27 cellular contexts compared by ENCODE assay signal in the genomic region with DNA sequence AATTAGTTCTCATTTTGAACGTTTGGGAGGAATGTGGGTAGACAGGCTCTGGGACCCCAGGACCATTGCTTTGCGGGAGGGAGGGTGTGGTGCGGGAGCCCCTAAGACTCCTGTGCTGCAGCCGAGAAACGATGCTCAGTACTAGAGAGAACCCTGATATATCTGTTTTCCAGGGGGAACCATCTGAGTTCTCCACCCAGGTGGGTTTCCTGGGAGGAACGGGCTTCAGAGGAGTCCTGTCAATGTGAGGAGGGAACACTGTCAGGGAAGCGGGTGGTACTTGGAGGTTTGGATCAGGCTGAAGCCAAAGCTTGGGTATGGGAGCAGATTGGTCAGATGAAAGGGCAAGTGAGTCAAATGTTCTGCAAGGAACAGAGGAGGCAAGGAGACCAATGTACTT.
"Had no signal": no experiment of that assay in that cellular context is flagged by ENCODE, and none has a peak within 500 bp of the region (broad histone marks: within the 10 kb centered on the region; RNA-seq: fewer than 3 reads in every experiment).

No MANE protein-coding gene starts in this region.

- H3K4me1 Mint-ChIP-seq: stimulated activated effector memory CD8-positive, alpha-beta T cell treated with anti-CD3 and anti-CD28 coated beads, Interleukin-12 subunit alpha, Interleukin-12 subunit beta, amount 100 ng/mL, for 72 hours; stimulated activated memory B cell treated with anti-CD40 and anti-IgM and Interleukin-4, amounts not matched to agents 10 μg/mL and 1 μg/mL and 100 μg/mL, for 72 hours; stimulated activated naive B cell treated with anti-CD40 and anti-IgM and Interleukin-4, amounts not matched to agents 10 μg/mL and 1 μg/mL and 100 μg/mL, for 72 hours had no signal

- H3K4me3 ChIP-seq: stomach, suprapubic skin, testis, thoracic aorta, thyroid gland, tibial artery, tibial nerve, transverse colon, upper lobe of right lung, uterus, vagina had no signal

- H3K9me3 Mint-ChIP-seq: stimulated activated effector memory CD8-positive, alpha-beta T cell treated with anti-CD3 and anti-CD28 coated beads, Interleukin-12 subunit alpha, Interleukin-12 subunit beta, amount 100 ng/mL, for 72 hours; stimulated activated memory B cell treated with anti-CD40 and anti-IgM and Interleukin-4, amounts not matched to agents 10 μg/mL and 1 μg/mL and 100 μg/mL, for 72 hours; stimulated activated naive B cell treated with anti-CD40 and anti-IgM and Interleukin-4, amounts not matched to agents 10 μg/mL and 1 μg/mL and 100 μg/mL, for 72 hours; stimulated activated naive CD8-positive, alpha-beta T cell treated with anti-CD3 and anti-CD28 coated beads, Interleukin-15, Interleukin-2, amounts not matched to agents 100 ng/mL and 50 ng/mL, for 24 hours; type B pancreatic cell had no signal

- H3K4me3 Mint-ChIP-seq: stimulated activated effector memory CD8-positive, alpha-beta T cell treated with anti-CD3 and anti-CD28 coated beads, Interleukin-12 subunit alpha, Interleukin-12 subunit beta, amount 100 ng/mL, for 72 hours; stimulated activated memory B cell treated with anti-CD40 and anti-IgM and Interleukin-4, amounts not matched to agents 10 μg/mL and 1 μg/mL and 100 μg/mL, for 72 hours; stimulated activated naive B cell treated with anti-CD40 and anti-IgM and Interleukin-4, amounts not matched to agents 10 μg/mL and 1 μg/mL and 100 μg/mL, for 72 hours; stimulated activated naive CD8-positive, alpha-beta T cell treated with anti-CD3 and anti-CD28 coated beads, Interleukin-15, amount 100 ng/mL, for 72 hours; stimulated activated naive CD8-positive, alpha-beta T cell treated with anti-CD3 and anti-CD28 coated beads, Interleukin-15, Interleukin-2, amounts not matched to agents 100 ng/mL and 50 ng/mL, for 24 hours; type B pancreatic cell had no signal

- H3K27me3 ChIP-seq: stomach, suprapubic skin, testis, thyroid gland, tibial artery, tibial nerve, transverse colon, upper lobe of right lung, uterus, vagina had no signal

- H3K27ac Mint-ChIP-seq: stimulated activated effector memory CD8-positive, alpha-beta T cell treated with anti-CD3 and anti-CD28 coated beads, Interleukin-12 subunit alpha, Interleukin-12 subunit beta, amount 100 ng/mL, for 72 hours; stimulated activated memory B cell treated with anti-CD40 and anti-IgM and Interleukin-4, amounts not matched to agents 10 μg/mL and 1 μg/mL and 100 μg/mL, for 72 hours; stimulated activated naive B cell treated with anti-CD40 and anti-IgM and Interleukin-4, amounts not matched to agents 10 μg/mL and 1 μg/mL and 100 μg/mL, for 72 hours; stimulated activated naive CD8-positive, alpha-beta T cell treated with anti-CD3 and anti-CD28 coated beads, Interleukin-15, amount 100 ng/mL, for 72 hours; stimulated activated naive CD8-positive, alpha-beta T cell treated with anti-CD3 and anti-CD28 coated beads, Interleukin-15, Interleukin-2, amounts not matched to agents 100 ng/mL and 50 ng/mL, for 24 hours; type B pancreatic cell had no signal

- H3K9me3 ChIP-seq: stomach, suprapubic skin, testis, thoracic aorta, thyroid gland, tibial artery, tibial nerve, transverse colon, upper lobe of right lung, uterus, vagina had no signal

- H3K27me3 Mint-ChIP-seq: stimulated activated memory B cell treated with anti-CD40 and anti-IgM and Interleukin-4, amounts not matched to agents 10 μg/mL and 1 μg/mL and 100 μg/mL, for 72 hours; stimulated activated naive CD8-positive, alpha-beta T cell treated with anti-CD3 and anti-CD28 coated beads, Interleukin-15, Interleukin-2, amounts not matched to agents 100 ng/mL and 50 ng/mL, for 24 hours; type B pancreatic cell had no signal

- ATAC-seq: stimulated activated effector memory CD8-positive, alpha-beta T cell treated with anti-CD3 and anti-CD28 coated beads, Interleukin-12 subunit alpha, Interleukin-12 subunit beta, amount 100 ng/mL, for 72 hours; stimulated activated memory B cell treated with anti-CD40 and anti-IgM and Interleukin-4, amounts not matched to agents 10 μg/mL and 1 μg/mL and 100 μg/mL, for 72 hours; stimulated activated naive B cell treated with anti-CD40 and anti-IgM and Interleukin-4, amounts not matched to agents 10 μg/mL and 1 μg/mL and 100 μg/mL, for 72 hours; stimulated activated naive CD8-positive, alpha-beta T cell treated with anti-CD3 and anti-CD28 coated beads, Interleukin-15, amount 100 ng/mL, for 72 hours; stimulated activated naive CD8-positive, alpha-beta T cell treated with anti-CD3 and anti-CD28 coated beads, Interleukin-15, Interleukin-2, amounts not matched to agents 100 U/mL and 50 U/mL, for 24 hours; upper lobe of right lung had no signal

- H3K27ac ChIP-seq: stomach, suprapubic skin, testis, thoracic aorta, thyroid gland, tibial artery, tibial nerve, transverse colon, upper lobe of right lung, uterus, vagina had no signal

- H3K36me3 ChIP-seq: stomach, suprapubic skin, thoracic aorta, thyroid gland, tibial artery, tibial nerve, transverse colon, upper lobe of right lung, uterus, vagina had no signal

- H3K36me3 Mint-ChIP-seq: stimulated activated effector memory CD8-positive, alpha-beta T cell treated with anti-CD3 and anti-CD28 coated beads, Interleukin-12 subunit alpha, Interleukin-12 subunit beta, amount 100 ng/mL, for 72 hours; stimulated activated memory B cell treated with anti-CD40 and anti-IgM and Interleukin-4, amounts not matched to agents 10 μg/mL and 1 μg/mL and 100 μg/mL, for 72 hours; stimulated activated naive B cell treated with anti-CD40 and anti-IgM and Interleukin-4, amounts not matched to agents 10 μg/mL and 1 μg/mL and 100 μg/mL, for 72 hours; type B pancreatic cell had no signal

- DNase-seq: stimulated activated CD4-positive, alpha-beta T cell treated with anti-CD3 and anti-CD28 coated beads, Interleukin-2, amount 100 ng/mL, for 48 hours; stimulated activated CD4-positive, alpha-beta T cell treated with anti-CD3 and anti-CD28 coated beads, Interleukin-4, amount 100 ng/mL, for 1 hour; stimulated activated CD4-positive, alpha-beta T cell treated with anti-CD3 and anti-CD28 coated beads, Interleukin-4, amount 100 ng/mL, for 24 hours; stimulated activated CD4-positive, alpha-beta T cell treated with anti-CD3 and anti-CD28 coated beads, Interleukin-4, amount 100 ng/mL, for 4 hours; stimulated activated CD8-positive, alpha-beta memory T cell treated with anti-CD3 and anti-CD28 coated beads, Interleukin-4, amount 100 ng/mL, for 48 hours; stimulated activated naive B cell treated with anti-CD40 and anti-IgM and Interleukin-4, amounts not matched to agents 10 μg/mL and 1 μg/mL and 100 μg/mL, for 72 hours; stimulated activated naive CD4-positive, alpha-beta T cell; stimulated activated naive CD4-positive, alpha-beta T cell treated with Interleukin-2 at 50 U/mL for 16 hours; stimulated activated naive CD8-positive, alpha-beta T cell treated with anti-CD3 and anti-CD28 coated beads, Interleukin-15, amount 100 ng/mL, for 72 hours; stimulated activated naive CD8-positive, alpha-beta T cell treated with anti-CD3 and anti-CD28 coated beads, Interleukin-15, Interleukin-2, amounts not matched to agents 100 U/mL and 50 U/mL, for 24 hours; stomach; substantia nigra; testis; thyroid gland; tibial artery; transverse colon; trophoblast cell; upper lobe of right lung; uterus had no signal

- H3K4me1 ChIP-seq: stomach, suprapubic skin, testis, thyroid gland, tibial nerve, transverse colon, upper lobe of right lung, uterus, vagina had no signal
